Comparison of ENCODE assay signal across 27 cellular contexts in genomic region chr13:37695200-37695599, GRCh38.
"Had no signal": no experiment of that assay in that cellular context is flagged by ENCODE, and none has a peak within 500 bp of the region (broad histone marks: within the 10 kb centered on the region; RNA-seq: fewer than 3 reads in every experiment).

No MANE protein-coding gene starts in this region.

- H3K4me1 Mint-ChIP-seq: memory B cell; naive thymus-derived CD4-positive, alpha-beta T cell; nephron; stimulated activated memory B cell treated with anti-CD40 and anti-IgM and Interleukin-4, amounts not matched to agents 10 μg/mL and 1 μg/mL and 100 μg/mL, for 72 hours had no signal

- DNase-seq: dermis blood vessel endothelial cell; effector memory CD4-positive, alpha-beta T cell; erythroblast; esophagus squamous epithelium; foreskin melanocyte; glutamatergic neuron; heart right ventricle; hippocampal formation; kidney; midbrain; naive thymus-derived CD4-positive, alpha-beta T cell; nucleus accumbens; sigmoid colon; stimulated activated CD4-positive, alpha-beta T cell treated with anti-CD3 and anti-CD28 coated beads, Interleukin-4, amount 100 ng/mL, for 4 hours; stimulated activated naive CD8-positive, alpha-beta T cell treated with anti-CD3 and anti-CD28 coated beads, Interleukin-15, Interleukin-2, amounts not matched to agents 100 U/mL and 50 U/mL, for 24 hours; substantia nigra; testis; tibial artery had no signal

- H3K4me3 Mint-ChIP-seq: memory B cell; naive thymus-derived CD4-positive, alpha-beta T cell; nephron; stimulated activated memory B cell treated with anti-CD40 and anti-IgM and Interleukin-4, amounts not matched to agents 10 μg/mL and 1 μg/mL and 100 μg/mL, for 72 hours; type B pancreatic cell had no signal

- H3K36me3 ChIP-seq: esophagus squamous epithelium, heart right ventricle, prostate gland, right atrium auricular region, sigmoid colon, tibial artery had no signal

- H3K27me3 ChIP-seq: esophagus squamous epithelium, heart right ventricle, right atrium auricular region, sigmoid colon, testis, tibial artery had no signal

- ATAC-seq: heart right ventricle; left lobe of liver; naive thymus-derived CD4-positive, alpha-beta T cell; stimulated activated memory B cell treated with anti-CD40 and anti-IgM and Interleukin-4, amounts not matched to agents 10 μg/mL and 1 μg/mL and 100 μg/mL, for 72 hours; stimulated activated naive CD8-positive, alpha-beta T cell treated with anti-CD3 and anti-CD28 coated beads, Interleukin-15, Interleukin-2, amounts not matched to agents 100 U/mL and 50 U/mL, for 24 hours had no signal

- H3K9me3 ChIP-seq: esophagus squamous epithelium, heart right ventricle, prostate gland, right atrium auricular region, sigmoid colon, testis, tibial artery had no signal

- H3K4me1 ChIP-seq: esophagus squamous epithelium, heart right ventricle, prostate gland, right atrium auricular region, sigmoid colon, testis had no signal

- H3K36me3 Mint-ChIP-seq: memory B cell; naive thymus-derived CD4-positive, alpha-beta T cell; stimulated activated memory B cell treated with anti-CD40 and anti-IgM and Interleukin-4, amounts not matched to agents 10 μg/mL and 1 μg/mL and 100 μg/mL, for 72 hours; type B pancreatic cell had no signal

- H3K9me3 Mint-ChIP-seq: stimulated activated memory B cell treated with anti-CD40 and anti-IgM and Interleukin-4, amounts not matched to agents 10 μg/mL and 1 μg/mL and 100 μg/mL, for 72 hours had no signal

- H3K27ac Mint-ChIP-seq: memory B cell; naive thymus-derived CD4-positive, alpha-beta T cell; nephron; stimulated activated memory B cell treated with anti-CD40 and anti-IgM and Interleukin-4, amounts not matched to agents 10 μg/mL and 1 μg/mL and 100 μg/mL, for 72 hours; type B pancreatic cell had no signal

- H3K27me3 Mint-ChIP-seq: memory B cell; naive thymus-derived CD4-positive, alpha-beta T cell; stimulated activated memory B cell treated with anti-CD40 and anti-IgM and Interleukin-4, amounts not matched to agents 10 μg/mL and 1 μg/mL and 100 μg/mL, for 72 hours; type B pancreatic cell had no signal

- H3K27ac ChIP-seq: coronary artery, esophagus squamous epithelium, heart right ventricle, prostate gland, right atrium auricular region, sigmoid colon, testis, tibial artery had no signal

- H3K4me3 ChIP-seq: coronary artery, esophagus squamous epithelium, heart right ventricle, lung, prostate gland, right atrium auricular region, sigmoid colon, testis, tibial artery had no signal
